9 cellular contexts compared by ENCODE assay signal in the genomic region with DNA sequence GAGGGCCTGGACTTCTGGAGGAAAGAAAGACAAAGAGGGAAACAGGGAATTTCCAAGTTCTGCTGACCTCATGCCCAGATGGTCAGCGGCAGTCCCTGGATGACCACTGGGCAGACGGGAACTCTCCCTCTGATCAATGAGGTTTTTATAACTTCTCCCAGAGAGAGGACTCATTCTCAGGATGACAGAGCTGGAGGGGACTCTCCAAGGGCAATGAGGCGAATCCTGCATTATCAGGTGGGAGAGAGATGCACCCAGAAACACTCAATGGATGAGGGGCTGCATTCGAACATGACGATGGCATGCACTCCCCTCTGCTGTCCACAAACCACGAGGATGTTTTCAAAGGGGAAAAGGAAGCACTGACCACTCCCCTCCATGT. TPM values are rescaled to one million over a fixed set of nuclear protein-coding genes. Genes with fewer than 3 reads are reported as not detected.
DNase-seq lines count a peak whose midpoint lies in the region; ATAC-seq, FAIRE-seq and TF ChIP-seq lines count a peak whose summit lies in the region.
"Had no signal": no experiment of that assay in that cellular context is flagged by ENCODE, and none has a peak within 500 bp of the region (broad histone marks: within the 10 kb centered on the region; RNA-seq: fewer than 3 reads in every experiment).

No MANE protein-coding gene starts in this region.

- H3K4me3 Mint-ChIP-seq in activated naive CD8-positive, alpha-beta T cell treated with anti-CD3 and anti-CD28 coated beads, Interleukin-2, amount 50 U/mL, for 24 hours = peak overlapping the region; percentile 55
- no peak overlapping the region for H3K4me3 Mint-ChIP-seq in osteocyte (ENCODE audit: unreplicated experiment)

- ATAC-seq in HG02759 (IDR thresholded peaks at IDR 0.05; ENCODE audit: unreplicated experiment) (peak; percentile 19), HG03571 (IDR thresholded peaks at IDR 0.05; ENCODE audit: unreplicated experiment) (no peak)
- ATAC-seq in activated naive CD8-positive, alpha-beta T cell treated with anti-CD3 and anti-CD28 coated beads, Interleukin-2, amount 50 U/mL, for 24 hours = no peak

- H3K9me3 Mint-ChIP-seq in activated naive CD8-positive, alpha-beta T cell treated with anti-CD3 and anti-CD28 coated beads, Interleukin-2, amount 50 U/mL, for 24 hours = no peaks in the 10 kb centered on the region
- H3K9me3 Mint-ChIP-seq in osteocyte (ENCODE audit: unreplicated experiment) = no peaks in the 10 kb centered on the region

- H3K27ac Mint-ChIP-seq in activated naive CD8-positive, alpha-beta T cell treated with anti-CD3 and anti-CD28 coated beads, Interleukin-2, amount 50 U/mL, for 24 hours = peak overlapping the region; percentile 83
- peak overlapping the region; percentile 53 for H3K27ac Mint-ChIP-seq in osteocyte (ENCODE audit: unreplicated experiment)

- DNase-seq in GM18507 (ENCODE audit: extremely low spot score, insufficient read length, low read depth) (no peak), osteocyte (ENCODE audit: extremely low spot score, unreplicated experiment) (no peak), occipital lobe (lab: John Stamatoyannopoulos, UW) (no peak), GM12891 (ENCODE audit: insufficient read length, low spot score) (no peak)
- no peak for DNase-seq in activated naive CD8-positive, alpha-beta T cell treated with anti-CD3 and anti-CD28 coated beads, Interleukin-2, amount 50 U/mL, for 24 hours
- no peak for DNase-seq in stimulated activated CD4-positive, alpha-beta T cell treated with anti-CD3 and anti-CD28 coated beads, Interleukin-4, amount 100 ng/mL, for 24 hours
- DNase-seq: activated CD8-positive, alpha-beta memory T cell treated with anti-CD3 and anti-CD28 coated beads, Interleukin-2, amount 50 U/mL, for 4 hours had no signal

- peak; percentile 53 for FAIRE-seq in GM18507 (lab: Jason Lieb, UNC)
- no peak for FAIRE-seq in GM12891 (lab: Jason Lieb, UNC)

- no peak for TF ChIP-seq CTCF in osteocyte (IDR thresholded peaks at IDR 0.05)

- no peaks in the 10 kb centered on the region for H3K27me3 Mint-ChIP-seq in activated naive CD8-positive, alpha-beta T cell treated with anti-CD3 and anti-CD28 coated beads, Interleukin-2, amount 50 U/mL, for 24 hours
- no peaks in the 10 kb centered on the region for H3K27me3 Mint-ChIP-seq in osteocyte (ENCODE audit: unreplicated experiment)

- no peak for TF ChIP-seq POLR2A in GM12891 (IDR thresholded peaks at IDR 0.05; ENCODE audit: low read depth, low read length)

- H3K36me3 Mint-ChIP-seq in activated naive CD8-positive, alpha-beta T cell treated with anti-CD3 and anti-CD28 coated beads, Interleukin-2, amount 50 U/mL, for 24 hours (ENCODE audit: low read depth) = peaks cover 36% of the 10 kb centered on the region
- peaks cover 2% of the 10 kb centered on the region for H3K36me3 Mint-ChIP-seq in osteocyte (ENCODE audit: unreplicated experiment)

- peaks cover 100% of the 10 kb centered on the region for H3K4me1 Mint-ChIP-seq in activated naive CD8-positive, alpha-beta T cell treated with anti-CD3 and anti-CD28 coated beads, Interleukin-2, amount 50 U/mL, for 24 hours
- H3K4me1 Mint-ChIP-seq in osteocyte (ENCODE audit: unreplicated experiment) = peaks cover 60% of the 10 kb centered on the region

TF ChIP-seq in GM12891, 5 proteins besides CTCF, POLR2A, EP300 and RAD21:
- TF ChIP-seq SPI1 (IDR thresholded peaks at IDR 0.05; ENCODE audit: low read depth, low read length) (no peak), PAX5 (IDR thresholded peaks at IDR 0.05; ENCODE audit: insufficient read depth, low read length, severe bottlenecking) (no peak), POU2F2 (IDR thresholded peaks at IDR 0.05; ENCODE audit: low read depth, low read length) (no peak), POLR2AphosphoS5 (IDR thresholded peaks at IDR 0.05; ENCODE audit: low read depth, low read length) (no peak), TAF1 (IDR thresholded peaks at IDR 0.05; ENCODE audit: low read depth, low read length) (no peak)
TF ChIP-seq in GM12891: peak in this region for 0.

RNA-seq across cellular contexts. Expression of a gene that starts 12.7 kb away (rescaled TPM):
- total RNA-seq in osteocyte (73.5 and 85.5 TPM in 2 replicates), occipital lobe (18.1 TPM)
- polyA plus RNA-seq in GM12891 (2012; ENCODE audit: low read depth, missing spikeins) = 253 TPM

RNA-seq across cellular contexts. Expression of a gene that starts 47.8 kb away (rescaled TPM):
- 1.1 and 1.3 TPM in 2 replicates for total RNA-seq in osteocyte
- 12.3 TPM for total RNA-seq in occipital lobe
- polyA plus RNA-seq in GM12891 (2012; ENCODE audit: low read depth, missing spikeins) = 0.54 TPM
